In the genomic region with DNA sequence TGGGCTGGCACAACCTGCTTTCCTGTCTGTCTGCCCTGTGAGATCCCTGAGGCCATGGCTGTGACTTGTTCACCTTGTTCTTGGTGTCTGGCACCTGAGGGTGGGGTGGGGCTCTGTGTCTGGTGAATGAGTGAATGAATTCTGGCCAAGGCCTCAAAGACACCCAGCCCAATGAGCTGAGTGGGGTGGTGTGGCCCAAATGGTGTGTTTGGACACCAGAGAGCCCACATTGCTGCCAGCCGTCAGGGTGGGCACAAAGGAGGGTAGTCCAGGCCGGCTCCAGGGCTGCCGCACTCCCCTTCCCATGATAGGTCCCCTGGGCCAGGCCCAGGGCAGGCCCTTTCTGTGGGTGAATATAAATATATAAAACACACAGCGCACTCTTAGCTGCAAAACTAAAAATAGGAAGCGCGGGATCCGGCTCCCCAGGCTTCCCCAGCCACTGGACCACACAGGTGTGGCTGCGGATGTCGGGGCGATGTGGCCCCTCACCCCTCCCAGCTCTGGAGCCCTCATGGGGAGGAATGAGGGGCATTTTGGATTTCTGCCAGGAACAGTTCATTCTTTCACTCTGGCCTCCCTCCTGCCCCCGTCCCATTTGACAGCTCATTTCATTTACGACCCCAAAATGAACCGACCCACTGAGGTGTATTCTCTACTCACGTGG, we compare ENCODE assay signal across 18 cellular contexts. TPM values are rescaled to one million over a fixed set of nuclear protein-coding genes. Genes with fewer than 3 reads are reported as not detected.
DNase-seq lines count a peak whose midpoint lies in the region; ATAC-seq and TF ChIP-seq lines count a peak whose summit lies in the region.
"Had no signal": no experiment of that assay in that cellular context is flagged by ENCODE, and none has a peak within 500 bp of the region (broad histone marks: within the 10 kb centered on the region; RNA-seq: fewer than 3 reads in every experiment).

No MANE protein-coding gene starts in this region.

- H3K27me3 Mint-ChIP-seq in activated T-cell treated with anti-CD3 and anti-CD28 coated beads, Interleukin-2, amount 50 U/mL, for 24 hours: no peaks in the 10 kb centered on the region
- H3K27me3 Mint-ChIP-seq: CD4-positive, alpha-beta T cell had no signal

- H3K9me3 ChIP-seq in suprapubic skin: peaks cover 5% of the 10 kb centered on the region
- H3K9me3 ChIP-seq: body of pancreas, SJCRH30 had no signal

- no peak for TF ChIP-seq EP300 in suprapubic skin (IDR thresholded peaks at IDR 0.05)

- WGBS in suprapubic skin: 64% methylated on average over 8 of the region's 14 CpGs

- TF ChIP-seq CTCF in suprapubic skin (IDR thresholded peaks at IDR 0.05): no peak

- H3K36me3 Mint-ChIP-seq in activated T-cell treated with anti-CD3 and anti-CD28 coated beads, Interleukin-2, amount 50 U/mL, for 24 hours (ENCODE audit: low read depth): peaks cover 32% of the 10 kb centered on the region
- H3K36me3 Mint-ChIP-seq in activated naive CD4-positive, alpha-beta T cell treated with anti-CD3 and anti-CD28 coated beads, Interleukin-2, amount 50 U/mL, for 72 hours: peaks cover 10 to 12% of the 10 kb centered on the region in 2 donors

- H3K27ac ChIP-seq in suprapubic skin: no peak overlapping the region
- H3K27ac ChIP-seq: body of pancreas, heart left ventricle, SJCRH30 had no signal

- peak in 1 of 2 donors; percentile 3 for ATAC-seq in activated naive CD4-positive, alpha-beta T cell treated with anti-CD3 and anti-CD28 coated beads, Interleukin-2, amount 50 U/mL, for 72 hours
- no peak for ATAC-seq in GM19455 (IDR thresholded peaks at IDR 0.05; ENCODE audit: unreplicated experiment)
- no peak for ATAC-seq in HG03378 (IDR thresholded peaks at IDR 0.05; ENCODE audit: unreplicated experiment)
- ATAC-seq in HG03354 (IDR thresholded peaks at IDR 0.05; ENCODE audit: poor library complexity, severe bottlenecking, unreplicated experiment): no peak
- ATAC-seq: body of pancreas, heart left ventricle had no signal

- H3K27me3 ChIP-seq in suprapubic skin: peaks cover 16% of the 10 kb centered on the region

- no peak overlapping the region for H3K4me3 Mint-ChIP-seq in activated T-cell treated with anti-CD3 and anti-CD28 coated beads, Interleukin-2, amount 50 U/mL, for 24 hours
- H3K4me3 Mint-ChIP-seq: CD4-positive, alpha-beta T cell had no signal

- H3K27ac Mint-ChIP-seq in activated T-cell treated with anti-CD3 and anti-CD28 coated beads, Interleukin-2, amount 50 U/mL, for 24 hours: peak overlapping the region; percentile 50
- H3K27ac Mint-ChIP-seq in activated naive CD4-positive, alpha-beta T cell treated with anti-CD3 and anti-CD28 coated beads, Interleukin-2, amount 50 U/mL, for 72 hours: peak overlapping the region; percentile 66 to 93
- H3K27ac Mint-ChIP-seq: activated T-helper 2 cell treated with anti-CD3 and anti-CD28 coated beads, Interferon-gamma antibody, Interleukin-2, Interleukin-4, amounts not matched to agents 10 μg/mL and 5 μg/mL and 100 μg/mL, durations not matched to agents 14 hours and 24 hours and 36 hours had no signal

- no peak for TF ChIP-seq POLR2A in suprapubic skin (IDR thresholded peaks at IDR 0.05)

- H3K4me3 ChIP-seq in suprapubic skin: no peak overlapping the region
- H3K4me3 ChIP-seq: body of pancreas, heart left ventricle, SJCRH30 had no signal

- H3K4me1 ChIP-seq in suprapubic skin: peaks cover 11% of the 10 kb centered on the region
- H3K4me1 ChIP-seq: body of pancreas, heart left ventricle, SJCRH30 had no signal

- H3K9me3 Mint-ChIP-seq in activated T-cell treated with anti-CD3 and anti-CD28 coated beads, Interleukin-2, amount 50 U/mL, for 24 hours: peaks cover 12% of the 10 kb centered on the region
- peaks cover 8 to 10% of the 10 kb centered on the region in 2 donors for H3K9me3 Mint-ChIP-seq in activated naive CD4-positive, alpha-beta T cell treated with anti-CD3 and anti-CD28 coated beads, Interleukin-2, amount 50 U/mL, for 72 hours

- H3K4me1 Mint-ChIP-seq in activated T-cell treated with anti-CD3 and anti-CD28 coated beads, Interleukin-2, amount 50 U/mL, for 24 hours (ENCODE audit: low read depth): peaks cover 28% of the 10 kb centered on the region

- DNase-seq in activated T-cell treated with anti-CD3 and anti-CD28 coated beads, Interleukin-2, amount 50 U/mL, for 24 hours: peak; percentile 42
- no peak for DNase-seq in activated T-cell treated with anti-CD3 and anti-CD28 coated beads, Interleukin-2, amount 50 U/mL, for 1 hour
- DNase-seq in activated naive CD4-positive, alpha-beta T cell treated with anti-CD3 and anti-CD28 coated beads, Interleukin-2, amount 50 U/mL, for 72 hours (ENCODE audit: low spot score in 2 of 2): peak in 1 of 2 donors; percentile 52
- DNase-seq in left kidney (ENCODE audit: low read depth, low spot score): peak; percentile 34
- DNase-seq in suprapubic skin (ENCODE audit: low spot score in 2 of 2): peak; percentile 60 to 82
- DNase-seq: body of pancreas, DMS79 treated with DMSO at 0.1 percent for 48 hours, IMR-90, NCI-H2029, NCI-H510A, occipital lobe, SJCRH30 had no signal

- no peaks in the 10 kb centered on the region for H3K36me3 ChIP-seq in suprapubic skin
- H3K36me3 ChIP-seq: SJCRH30 had no signal

RNA-seq across cellular contexts. Expression of a gene that starts 33.3 kb away (rescaled TPM):
- 100 to 1,000 TPM; 119 to 136 TPM for total RNA-seq in activated naive CD4-positive, alpha-beta T cell treated with anti-CD3 and anti-CD28 coated beads, Interleukin-2, amount 50 U/mL, for 72 hours
- 10 to 100 TPM in 3 of 4 donors, 1 to 10 TPM in 1; 7.9 to 18.7 (median 13.8) TPM for total RNA-seq in suprapubic skin
- total RNA-seq: IMR-90 had no signal

Comparison
In these comparisons a context has a peak if more than half of its experiments do, and no peak if none do; other contexts are left out.
1. RNA of a gene that starts 33.3 kb away (total RNA-seq): 119 to 136 TPM in activated naive CD4-positive, alpha-beta T cell treated with anti-CD3 and anti-CD28 coated beads, Interleukin-2, amount 50 U/mL, for 72 hours; 7.9 to 18.7 TPM in suprapubic skin; every median in the first group is over 4 times any median in the second.